Comparison of ENCODE assay signal across 11 cellular contexts in the genomic region with DNA sequence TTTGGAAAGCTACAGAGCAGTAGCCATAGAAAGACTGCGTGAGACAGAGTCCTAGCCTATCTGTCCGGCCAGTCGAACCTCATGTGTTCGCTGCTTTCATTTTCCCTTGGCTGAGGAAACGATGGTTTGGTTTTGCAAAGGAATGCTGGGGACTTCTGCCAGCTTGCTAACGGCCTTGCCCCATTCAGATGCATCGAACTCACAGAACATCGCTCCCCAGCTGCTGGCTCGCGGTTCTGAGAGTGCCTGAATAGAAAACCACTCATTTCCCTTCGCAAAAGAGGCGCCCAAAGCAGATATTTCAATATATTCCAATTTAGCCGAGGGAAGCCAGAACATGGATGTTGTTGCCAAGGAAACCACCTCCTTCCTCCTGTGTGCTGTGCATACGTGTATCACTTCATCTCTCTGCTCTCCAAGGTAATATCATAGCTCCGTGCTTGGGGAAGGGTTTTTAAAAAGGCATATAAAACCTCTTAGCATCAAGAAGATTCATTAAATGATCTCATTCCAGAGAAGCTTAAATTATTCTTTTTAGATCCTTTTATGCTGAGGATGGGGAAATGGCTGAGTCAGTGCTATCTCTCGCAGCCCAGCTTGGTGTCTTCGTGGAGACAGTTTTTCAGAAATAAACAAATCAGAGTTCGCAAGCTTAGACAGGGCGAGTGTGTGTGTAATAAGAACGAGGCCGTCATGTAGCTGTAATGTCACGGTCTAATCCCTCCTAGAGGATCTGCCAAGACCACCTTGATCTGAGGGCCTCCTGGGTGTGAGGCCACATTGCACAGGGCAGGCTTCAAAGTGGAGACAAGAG.
DNase-seq lines count a peak whose midpoint lies in the region; ATAC-seq and TF ChIP-seq lines count a peak whose summit lies in the region.
"Had no signal": no experiment of that assay in that cellular context is flagged by ENCODE, and none has a peak within 500 bp of the region (broad histone marks: within the 10 kb centered on the region; RNA-seq: fewer than 3 reads in every experiment).

No MANE protein-coding gene starts in this region.

- DNase-seq in AG10803 (ENCODE audit: low read depth) (peak; percentile 96), RWPE2 (ENCODE audit: low spot score) (no peak), fibroblast of the aortic adventitia (ENCODE audit: low read depth) (peak; percentile 95), posterior cingulate gyrus (peak; percentile 33 to 93 (median 54)), 8988T (no peak), NCI-H524 (lab: John Stamatoyannopoulos, UW) (no peak), SK-N-DZ (ENCODE audit: low spot score) (no peak)
- no peak for DNase-seq in activated CD4-positive, alpha-beta T cell treated with anti-CD3 and anti-CD28 coated beads for 48 hours
- DNase-seq: activated CD4-positive, alpha-beta memory T cell treated with anti-CD3 and anti-CD28 coated beads for 36 hours; NCI-H146; retina had no signal

- TF ChIP-seq CTCF in AG10803 (conservative IDR thresholded peaks at IDR 0.05; ENCODE audit: low read length) (no peak), RWPE2 (IDR thresholded peaks at IDR 0.05; ENCODE audit: poor library complexity, severe bottlenecking) (no peak), fibroblast of the aortic adventitia (IDR thresholded peaks at IDR 0.05; ENCODE audit: insufficient read depth, low read length) (no peak)

- H3K36me3 ChIP-seq in RWPE2 (ENCODE audit: low read depth) = no peaks in the 10 kb centered on the region

- H3K4me3 ChIP-seq in AG10803 (ENCODE audit: low read length) = peak overlapping the region; percentile 52
- no peak overlapping the region for H3K4me3 ChIP-seq in RWPE2 (ENCODE audit: severe bottlenecking)
- H3K4me3 ChIP-seq in fibroblast of the aortic adventitia (ENCODE audit: low read depth, low read length) = peak overlapping the region; percentile 28

- H3K27me3 ChIP-seq in RWPE2 (ENCODE audit: insufficient read depth, poor library complexity, severe bottlenecking) = no peaks in the 10 kb centered on the region

- H3K4me1 ChIP-seq in RWPE2 (ENCODE audit: insufficient read depth, poor library complexity, severe bottlenecking) = no peaks in the 10 kb centered on the region

- intact Hi-C loops in posterior cingulate gyrus (cut with DNase I) = no loop called here

- no peaks in the 10 kb centered on the region for H3K9me3 ChIP-seq in RWPE2 (ENCODE audit: severe bottlenecking)

- H3K27ac ChIP-seq in RWPE2 (ENCODE audit: poor library complexity, severe bottlenecking) = no peak overlapping the region

- ATAC-seq in RWPE2 (ENCODE audit: low read depth) = peak; percentile 33; the same call in 1 of the 3 replicates

Comparison
In these comparisons a context has a peak if more than half of its experiments do, and no peak if none do; other contexts are left out.
1. DNase-seq: peak in AG10803 (single experiment), fibroblast of the aortic adventitia (single experiment) and posterior cingulate gyrus (10 of 10); none in RWPE2 (single experiment), 8988T (single experiment), NCI-H524 (0 of 2), SK-N-DZ (single experiment) and activated CD4-positive, alpha-beta T cell treated with anti-CD3 and anti-CD28 coated beads for 48 hours (single experiment).